Comparison of ENCODE assay signal across 8 cellular contexts in genomic region chr11:79440451-79441158, GRCh38. TPM values are rescaled to one million over a fixed set of nuclear protein-coding genes. Genes with fewer than 3 reads are reported as not detected.
DNase-seq lines count a peak whose midpoint lies in the region; ATAC-seq and TF ChIP-seq lines count a peak whose summit lies in the region.

TSS of gene TENM4 (minus strand) at chr11:79441030. CDS start at chr11:79069944, 371,086 bp downstream.

- ATAC-seq in GM19023 (IDR thresholded peaks at IDR 0.05; ENCODE audit: unreplicated experiment) (peak; percentile 35), right cardiac atrium (peak; percentile 64 to 71), HG03378 (IDR thresholded peaks at IDR 0.05; ENCODE audit: unreplicated experiment) (no peak)

- no peaks in the 10 kb centered on the region for H3K36me3 ChIP-seq in BE2C

- peaks cover 73% of the 10 kb centered on the region for H3K27me3 ChIP-seq in BE2C
- H3K27me3 ChIP-seq in right cardiac atrium (ENCODE audit: control insufficient read depth, insufficient read depth), result no peaks in the 10 kb centered on the region

- no peak for TF ChIP-seq CTCF in BE2C (IDR thresholded peaks at IDR 0.05; ENCODE audit: low read depth, low read length)

- peak; percentile 81 for DNase-seq in BE2C
- DNase-seq in NCI-H1417 treated with DMSO at 0.1 percent for 48 hours (lab: John Stamatoyannopoulos, UW), result peak; percentile 65
- peak; percentile 50 to 84 (median 78) for DNase-seq in right cardiac atrium
- DNase-seq in pons (ENCODE audit: low spot score), result peak; percentile 78
- no peak for DNase-seq in OCI-M1 (lab: John Stamatoyannopoulos, UW)

- intact Hi-C loops in right cardiac atrium (cut with DNase I), result no loop called here

- under 1% methylated on average over 83 of the region's 83 CpGs for WGBS in right cardiac atrium

- H3K4me1 ChIP-seq in BE2C (no peaks in the 10 kb centered on the region; the same call in 1 of the 2 replicates), right cardiac atrium (ENCODE audit: control insufficient read depth, insufficient read depth, low read length) (peaks cover 3% of the 10 kb centered on the region)

- H3K4me3 ChIP-seq in BE2C (ENCODE audit: low read depth, low read length) (peak within 1 kb of the TSS; percentile 58), right cardiac atrium (ENCODE audit: low read length) (peak within 1 kb of the TSS; percentile 74)

- no peaks in the 10 kb centered on the region for H3K9me3 ChIP-seq in BE2C
- H3K9me3 ChIP-seq in right cardiac atrium (ENCODE audit: control insufficient read depth, low read length), result no peaks in the 10 kb centered on the region

- peak within 1 kb of the TSS; percentile 77 for H3K27ac ChIP-seq in angular gyrus (ENCODE audit: low read depth, low read length)
- no peak within 1 kb of the TSS for H3K27ac ChIP-seq in right cardiac atrium (ENCODE audit: low read length)

RNA-seq across cellular contexts. Expression of gene TENM4, which starts in this region (rescaled TPM):
- 44.5 TPM for polyA plus RNA-seq in BE2C (2012; ENCODE audit: insufficient read depth, insufficient read length, low read depth)
- 1 to 10 TPM in 2 of 4 donors, under 1 TPM in 2; 0.26 to 2.3 (median 1.1) TPM for total RNA-seq in right cardiac atrium
- 0.41 TPM for polyA plus RNA-seq in right cardiac atrium
